ENCODE assay signal across 1 cellular context in the genomic region with DNA sequence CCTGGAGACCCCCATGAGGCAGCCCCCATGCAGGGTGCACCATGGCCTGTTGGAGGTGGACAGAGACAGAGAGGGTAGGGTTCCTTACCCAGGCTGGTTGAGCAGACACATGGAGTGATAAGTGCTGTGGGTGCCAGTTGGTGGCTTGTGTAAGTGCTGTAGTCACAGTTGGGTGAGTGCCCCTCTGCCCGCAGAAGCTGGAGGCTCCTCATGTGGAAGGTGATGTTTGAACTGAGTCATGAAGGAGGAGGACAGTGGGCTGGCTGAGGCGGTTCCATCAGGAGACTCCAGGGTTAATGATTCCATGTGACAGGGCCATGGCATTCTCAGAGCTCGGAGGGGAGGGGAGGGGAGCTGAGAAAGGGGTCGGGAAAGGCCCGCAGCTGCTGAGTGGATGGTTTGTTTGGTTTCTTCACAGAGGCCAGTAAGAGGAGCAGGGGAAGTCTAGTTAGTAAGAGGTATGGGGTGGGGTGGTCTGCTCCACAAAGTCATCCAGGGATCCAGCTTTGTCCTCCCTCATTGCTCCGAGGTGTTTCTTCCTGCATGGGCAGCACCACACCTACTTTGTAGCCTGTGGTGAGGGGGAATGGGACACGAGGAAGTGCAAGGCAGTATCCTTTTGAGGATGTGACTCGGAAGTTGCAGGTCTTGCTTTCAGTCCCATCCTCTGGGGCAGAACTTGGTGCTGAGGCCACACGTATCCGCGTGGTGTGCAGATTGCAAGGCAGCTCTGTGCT.
TF ChIP-seq lines count a peak whose summit lies in the region.

No MANE protein-coding gene starts in this region.

TF ChIP-seq in HepG2, 621 proteins besides CTCF, POLR2A, EP300 and RAD21 (continued from another document and continues in another):
- TF ChIP-seq, protein P1, sequence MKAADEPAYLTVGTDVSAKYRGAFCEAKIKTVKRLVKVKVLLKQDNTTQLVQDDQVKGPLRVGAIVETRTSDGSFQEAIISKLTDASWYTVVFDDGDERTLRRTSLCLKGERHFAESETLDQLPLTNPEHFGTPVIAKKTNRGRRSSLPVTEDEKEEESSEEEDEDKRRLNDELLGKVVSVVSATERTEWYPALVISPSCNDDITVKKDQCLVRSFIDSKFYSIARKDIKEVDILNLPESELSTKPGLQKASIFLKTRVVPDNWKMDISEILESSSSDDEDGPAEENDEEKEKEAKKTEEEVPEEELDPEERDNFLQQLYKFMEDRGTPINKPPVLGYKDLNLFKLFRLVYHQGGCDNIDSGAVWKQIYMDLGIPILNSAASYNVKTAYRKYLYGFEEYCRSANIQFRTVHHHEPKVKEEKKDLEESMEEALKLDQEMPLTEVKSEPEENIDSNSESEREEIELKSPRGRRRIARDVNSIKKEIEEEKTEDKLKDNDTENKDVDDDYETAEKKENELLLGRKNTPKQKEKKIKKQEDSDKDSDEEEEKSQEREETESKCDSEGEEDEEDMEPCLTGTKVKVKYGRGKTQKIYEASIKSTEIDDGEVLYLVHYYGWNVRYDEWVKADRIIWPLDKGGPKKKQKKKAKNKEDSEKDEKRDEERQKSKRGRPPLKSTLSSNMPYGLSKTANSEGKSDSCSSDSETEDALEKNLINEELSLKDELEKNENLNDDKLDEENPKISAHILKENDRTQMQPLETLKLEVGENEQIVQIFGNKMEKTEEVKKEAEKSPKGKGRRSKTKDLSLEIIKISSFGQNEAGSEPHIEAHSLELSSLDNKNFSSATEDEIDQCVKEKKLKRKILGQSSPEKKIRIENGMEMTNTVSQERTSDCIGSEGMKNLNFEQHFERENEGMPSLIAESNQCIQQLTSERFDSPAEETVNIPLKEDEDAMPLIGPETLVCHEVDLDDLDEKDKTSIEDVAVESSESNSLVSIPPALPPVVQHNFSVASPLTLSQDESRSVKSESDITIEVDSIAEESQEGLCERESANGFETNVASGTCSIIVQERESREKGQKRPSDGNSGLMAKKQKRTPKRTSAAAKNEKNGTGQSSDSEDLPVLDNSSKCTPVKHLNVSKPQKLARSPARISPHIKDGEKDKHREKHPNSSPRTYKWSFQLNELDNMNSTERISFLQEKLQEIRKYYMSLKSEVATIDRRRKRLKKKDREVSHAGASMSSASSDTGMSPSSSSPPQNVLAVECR (CRISPR knock-in tag; IDR thresholded peaks at IDR 0.05; ENCODE audit: borderline replicate concordance), result 0 out of 2 replicates have a peak, but pooled peaks have one; percentile 49
- TF ChIP-seq ONECUT2 (CRISPR knock-in tag; IDR thresholded peaks at IDR 0.05) (no peak), ZNF501 (CRISPR knock-in tag; IDR thresholded peaks at IDR 0.05) (0 out of 2 replicates have a peak, but pooled peaks have one; percentile 50), ZNF274 (CRISPR knock-in tag; IDR thresholded peaks at IDR 0.05) (no peak), HES4 (CRISPR knock-in tag; IDR thresholded peaks at IDR 0.05; ENCODE audit: borderline replicate concordance) (no peak), SALL2 (CRISPR knock-in tag; IDR thresholded peaks at IDR 0.05) (no peak), SMC3 (IDR thresholded peaks at IDR 0.05; ENCODE audit: low read length) (no peak), KAT7 (CRISPR knock-in tag; IDR thresholded peaks at IDR 0.05; ENCODE audit: borderline replicate concordance) (no peak; the same call in 1 of the 2 replicates), CBX2 (IDR thresholded peaks at IDR 0.05; ENCODE audit: low read depth, low read length) (no peak), CBX2 (CRISPR knock-in tag; IDR thresholded peaks at IDR 0.05; ENCODE audit: low read depth) (no peak), ZNF10 (CRISPR knock-in tag; IDR thresholded peaks at IDR 0.05; ENCODE audit: borderline replicate concordance, low read depth) (no peak), MXD4 (CRISPR knock-in tag; IDR thresholded peaks at IDR 0.05) (no peak), ZBTB3 (CRISPR knock-in tag; IDR thresholded peaks at IDR 0.05; ENCODE audit: borderline replicate concordance, low read depth) (no peak), PAWR (CRISPR knock-in tag; IDR thresholded peaks at IDR 0.05; ENCODE audit: borderline replicate concordance) (no peak), NPAS2 (CRISPR knock-in tag; IDR thresholded peaks at IDR 0.05; ENCODE audit: borderline replicate concordance) (no peak), SMAD1 (CRISPR knock-in tag; IDR thresholded peaks at IDR 0.05; ENCODE audit: borderline replicate concordance, low read depth) (no peak), NFIC (IDR thresholded peaks at IDR 0.05; ENCODE audit: low read length) (no peak), GATAD1 (CRISPR knock-in tag; IDR thresholded peaks at IDR 0.05) (no peak), ZNF792 (CRISPR knock-in tag; IDR thresholded peaks at IDR 0.05) (no peak), ZNF737 (CRISPR knock-in tag; IDR thresholded peaks at IDR 0.05; ENCODE audit: borderline replicate concordance) (no peak), ZNF562 (CRISPR knock-in tag; IDR thresholded peaks at IDR 0.05; ENCODE audit: borderline replicate concordance) (no peak), ZNF256 (CRISPR knock-in tag; conservative IDR thresholded peaks at IDR 0.05) (no peak), ZNF326 (CRISPR knock-in tag; IDR thresholded peaks at IDR 0.05; ENCODE audit: borderline replicate concordance) (no peak), ZNF552 (CRISPR knock-in tag; IDR thresholded peaks at IDR 0.05; ENCODE audit: borderline replicate concordance) (no peak), CBX1 (IDR thresholded peaks at IDR 0.05; ENCODE audit: low read depth) (no peak)
- TF ChIP-seq, protein P2, sequence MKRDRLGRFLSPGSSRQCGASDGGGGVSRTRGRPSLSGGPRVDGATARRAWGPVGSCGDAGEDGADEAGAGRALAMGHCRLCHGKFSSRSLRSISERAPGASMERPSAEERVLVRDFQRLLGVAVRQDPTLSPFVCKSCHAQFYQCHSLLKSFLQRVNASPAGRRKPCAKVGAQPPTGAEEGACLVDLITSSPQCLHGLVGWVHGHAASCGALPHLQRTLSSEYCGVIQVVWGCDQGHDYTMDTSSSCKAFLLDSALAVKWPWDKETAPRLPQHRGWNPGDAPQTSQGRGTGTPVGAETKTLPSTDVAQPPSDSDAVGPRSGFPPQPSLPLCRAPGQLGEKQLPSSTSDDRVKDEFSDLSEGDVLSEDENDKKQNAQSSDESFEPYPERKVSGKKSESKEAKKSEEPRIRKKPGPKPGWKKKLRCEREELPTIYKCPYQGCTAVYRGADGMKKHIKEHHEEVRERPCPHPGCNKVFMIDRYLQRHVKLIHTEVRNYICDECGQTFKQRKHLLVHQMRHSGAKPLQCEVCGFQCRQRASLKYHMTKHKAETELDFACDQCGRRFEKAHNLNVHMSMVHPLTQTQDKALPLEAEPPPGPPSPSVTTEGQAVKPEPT (CRISPR knock-in tag; IDR thresholded peaks at IDR 0.05; ENCODE audit: low read depth), result no peak
- TF ChIP-seq, protein P3, sequence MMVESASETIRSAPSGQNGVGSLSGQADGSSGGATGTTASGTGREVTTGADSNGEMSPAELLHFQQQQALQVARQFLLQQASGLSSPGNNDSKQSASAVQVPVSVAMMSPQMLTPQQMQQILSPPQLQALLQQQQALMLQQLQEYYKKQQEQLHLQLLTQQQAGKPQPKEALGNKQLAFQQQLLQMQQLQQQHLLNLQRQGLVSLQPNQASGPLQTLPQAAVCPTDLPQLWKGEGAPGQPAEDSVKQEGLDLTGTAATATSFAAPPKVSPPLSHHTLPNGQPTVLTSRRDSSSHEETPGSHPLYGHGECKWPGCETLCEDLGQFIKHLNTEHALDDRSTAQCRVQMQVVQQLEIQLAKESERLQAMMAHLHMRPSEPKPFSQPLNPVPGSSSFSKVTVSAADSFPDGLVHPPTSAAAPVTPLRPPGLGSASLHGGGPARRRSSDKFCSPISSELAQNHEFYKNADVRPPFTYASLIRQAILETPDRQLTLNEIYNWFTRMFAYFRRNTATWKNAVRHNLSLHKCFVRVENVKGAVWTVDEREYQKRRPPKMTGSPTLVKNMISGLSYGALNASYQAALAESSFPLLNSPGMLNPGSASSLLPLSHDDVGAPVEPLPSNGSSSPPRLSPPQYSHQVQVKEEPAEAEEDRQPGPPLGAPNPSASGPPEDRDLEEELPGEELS (CRISPR knock-in tag; IDR thresholded peaks at IDR 0.05), result no peak
- TF ChIP-seq, protein P4, sequence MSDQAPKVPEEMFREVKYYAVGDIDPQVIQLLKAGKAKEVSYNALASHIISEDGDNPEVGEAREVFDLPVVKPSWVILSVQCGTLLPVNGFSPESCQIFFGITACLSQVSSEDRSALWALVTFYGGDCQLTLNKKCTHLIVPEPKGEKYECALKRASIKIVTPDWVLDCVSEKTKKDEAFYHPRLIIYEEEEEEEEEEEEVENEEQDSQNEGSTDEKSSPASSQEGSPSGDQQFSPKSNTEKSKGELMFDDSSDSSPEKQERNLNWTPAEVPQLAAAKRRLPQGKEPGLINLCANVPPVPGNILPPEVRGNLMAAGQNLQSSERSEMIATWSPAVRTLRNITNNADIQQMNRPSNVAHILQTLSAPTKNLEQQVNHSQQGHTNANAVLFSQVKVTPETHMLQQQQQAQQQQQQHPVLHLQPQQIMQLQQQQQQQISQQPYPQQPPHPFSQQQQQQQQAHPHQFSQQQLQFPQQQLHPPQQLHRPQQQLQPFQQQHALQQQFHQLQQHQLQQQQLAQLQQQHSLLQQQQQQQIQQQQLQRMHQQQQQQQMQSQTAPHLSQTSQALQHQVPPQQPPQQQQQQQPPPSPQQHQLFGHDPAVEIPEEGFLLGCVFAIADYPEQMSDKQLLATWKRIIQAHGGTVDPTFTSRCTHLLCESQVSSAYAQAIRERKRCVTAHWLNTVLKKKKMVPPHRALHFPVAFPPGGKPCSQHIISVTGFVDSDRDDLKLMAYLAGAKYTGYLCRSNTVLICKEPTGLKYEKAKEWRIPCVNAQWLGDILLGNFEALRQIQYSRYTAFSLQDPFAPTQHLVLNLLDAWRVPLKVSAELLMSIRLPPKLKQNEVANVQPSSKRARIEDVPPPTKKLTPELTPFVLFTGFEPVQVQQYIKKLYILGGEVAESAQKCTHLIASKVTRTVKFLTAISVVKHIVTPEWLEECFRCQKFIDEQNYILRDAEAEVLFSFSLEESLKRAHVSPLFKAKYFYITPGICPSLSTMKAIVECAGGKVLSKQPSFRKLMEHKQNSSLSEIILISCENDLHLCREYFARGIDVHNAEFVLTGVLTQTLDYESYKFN (CRISPR knock-in tag; conservative IDR thresholded peaks at IDR 0.05), result peak; percentile 40; the same call in 1 of the 2 replicates
- TF ChIP-seq, protein P5, sequence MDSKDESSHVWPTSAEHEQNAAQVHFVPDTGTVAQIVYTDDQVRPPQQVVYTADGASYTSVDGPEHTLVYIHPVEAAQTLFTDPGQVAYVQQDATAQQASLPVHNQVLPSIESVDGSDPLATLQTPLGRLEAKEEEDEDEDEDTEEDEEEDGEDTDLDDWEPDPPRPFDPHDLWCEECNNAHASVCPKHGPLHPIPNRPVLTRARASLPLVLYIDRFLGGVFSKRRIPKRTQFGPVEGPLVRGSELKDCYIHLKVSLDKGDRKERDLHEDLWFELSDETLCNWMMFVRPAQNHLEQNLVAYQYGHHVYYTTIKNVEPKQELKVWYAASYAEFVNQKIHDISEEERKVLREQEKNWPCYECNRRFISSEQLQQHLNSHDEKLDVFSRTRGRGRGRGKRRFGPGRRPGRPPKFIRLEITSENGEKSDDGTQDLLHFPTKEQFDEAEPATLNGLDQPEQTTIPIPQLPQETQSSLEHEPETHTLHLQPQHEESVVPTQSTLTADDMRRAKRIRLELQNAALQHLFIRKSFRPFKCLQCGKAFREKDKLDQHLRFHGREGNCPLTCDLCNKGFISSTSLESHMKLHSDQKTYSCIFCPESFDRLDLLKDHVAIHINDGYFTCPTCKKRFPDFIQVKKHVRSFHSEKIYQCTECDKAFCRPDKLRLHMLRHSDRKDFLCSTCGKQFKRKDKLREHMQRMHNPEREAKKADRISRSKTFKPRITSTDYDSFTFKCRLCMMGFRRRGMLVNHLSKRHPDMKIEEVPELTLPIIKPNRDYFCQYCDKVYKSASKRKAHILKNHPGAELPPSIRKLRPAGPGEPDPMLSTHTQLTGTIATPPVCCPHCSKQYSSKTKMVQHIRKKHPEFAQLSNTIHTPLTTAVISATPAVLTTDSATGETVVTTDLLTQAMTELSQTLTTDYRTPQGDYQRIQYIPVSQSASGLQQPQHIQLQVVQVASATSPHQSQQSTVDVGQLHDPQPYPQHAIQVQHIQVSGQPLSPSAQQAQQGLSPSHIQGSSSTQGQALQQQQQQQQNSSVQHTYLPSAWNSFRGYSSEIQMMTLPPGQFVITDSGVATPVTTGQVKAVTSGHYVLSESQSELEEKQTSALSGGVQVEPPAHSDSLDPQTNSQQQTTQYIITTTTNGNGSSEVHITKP (CRISPR knock-in tag; IDR thresholded peaks at IDR 0.05; ENCODE audit: low read depth), result peak; percentile 77; the same call in 1 of the 2 replicates
- TF ChIP-seq, protein P6, sequence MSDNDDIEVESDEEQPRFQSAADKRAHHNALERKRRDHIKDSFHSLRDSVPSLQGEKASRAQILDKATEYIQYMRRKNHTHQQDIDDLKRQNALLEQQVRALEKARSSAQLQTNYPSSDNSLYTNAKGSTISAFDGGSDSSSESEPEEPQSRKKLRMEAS (IDR thresholded peaks at IDR 0.05), result peak; percentile 35; the same call in 1 of the 2 replicates
- TF ChIP-seq, protein P7, sequence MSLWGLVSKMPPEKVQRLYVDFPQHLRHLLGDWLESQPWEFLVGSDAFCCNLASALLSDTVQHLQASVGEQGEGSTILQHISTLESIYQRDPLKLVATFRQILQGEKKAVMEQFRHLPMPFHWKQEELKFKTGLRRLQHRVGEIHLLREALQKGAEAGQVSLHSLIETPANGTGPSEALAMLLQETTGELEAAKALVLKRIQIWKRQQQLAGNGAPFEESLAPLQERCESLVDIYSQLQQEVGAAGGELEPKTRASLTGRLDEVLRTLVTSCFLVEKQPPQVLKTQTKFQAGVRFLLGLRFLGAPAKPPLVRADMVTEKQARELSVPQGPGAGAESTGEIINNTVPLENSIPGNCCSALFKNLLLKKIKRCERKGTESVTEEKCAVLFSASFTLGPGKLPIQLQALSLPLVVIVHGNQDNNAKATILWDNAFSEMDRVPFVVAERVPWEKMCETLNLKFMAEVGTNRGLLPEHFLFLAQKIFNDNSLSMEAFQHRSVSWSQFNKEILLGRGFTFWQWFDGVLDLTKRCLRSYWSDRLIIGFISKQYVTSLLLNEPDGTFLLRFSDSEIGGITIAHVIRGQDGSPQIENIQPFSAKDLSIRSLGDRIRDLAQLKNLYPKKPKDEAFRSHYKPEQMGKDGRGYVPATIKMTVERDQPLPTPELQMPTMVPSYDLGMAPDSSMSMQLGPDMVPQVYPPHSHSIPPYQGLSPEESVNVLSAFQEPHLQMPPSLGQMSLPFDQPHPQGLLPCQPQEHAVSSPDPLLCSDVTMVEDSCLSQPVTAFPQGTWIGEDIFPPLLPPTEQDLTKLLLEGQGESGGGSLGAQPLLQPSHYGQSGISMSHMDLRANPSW (CRISPR knock-in tag; IDR thresholded peaks at IDR 0.05; ENCODE audit: borderline replicate concordance), result no peak
- TF ChIP-seq, protein P8, sequence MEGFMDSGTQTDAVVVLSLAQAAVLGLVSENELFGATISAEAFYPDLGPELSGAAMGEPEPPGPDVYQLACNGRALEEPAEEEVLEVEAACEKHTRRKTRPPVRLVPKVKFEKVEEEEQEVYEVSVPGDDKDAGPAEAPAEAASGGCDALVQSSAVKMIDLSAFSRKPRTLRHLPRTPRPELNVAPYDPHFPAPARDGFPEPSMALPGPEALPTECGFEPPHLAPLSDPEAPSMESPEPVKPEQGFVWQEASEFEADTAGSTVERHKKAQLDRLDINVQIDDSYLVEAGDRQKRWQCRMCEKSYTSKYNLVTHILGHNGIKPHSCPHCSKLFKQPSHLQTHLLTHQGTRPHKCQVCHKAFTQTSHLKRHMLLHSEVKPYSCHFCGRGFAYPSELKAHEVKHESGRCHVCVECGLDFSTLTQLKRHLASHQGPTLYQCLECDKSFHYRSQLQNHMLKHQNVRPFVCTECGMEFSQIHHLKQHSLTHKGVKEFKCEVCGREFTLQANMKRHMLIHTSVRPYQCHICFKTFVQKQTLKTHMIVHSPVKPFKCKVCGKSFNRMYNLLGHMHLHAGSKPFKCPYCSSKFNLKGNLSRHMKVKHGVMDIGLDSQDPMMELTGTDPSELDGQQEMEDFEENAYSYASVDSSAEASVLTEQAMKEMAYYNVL (CRISPR knock-in tag; IDR thresholded peaks at IDR 0.05; ENCODE audit: borderline replicate concordance), result 0 out of 2 replicates have a peak, but pooled peaks have one; percentile 25
